ENCODE assay signal across 1 cellular context in genomic region chr20:20017001-20017851, GRCh38.
TF ChIP-seq lines count a peak whose summit lies in the region.

A gene with protein sequence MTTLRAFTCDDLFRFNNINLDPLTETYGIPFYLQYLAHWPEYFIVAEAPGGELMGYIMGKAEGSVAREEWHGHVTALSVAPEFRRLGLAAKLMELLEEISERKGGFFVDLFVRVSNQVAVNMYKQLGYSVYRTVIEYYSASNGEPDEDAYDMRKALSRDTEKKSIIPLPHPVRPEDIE (plus strand): TSS chr20:20017362. CDS start chr20:20017397, 35 bp downstream.

TF ChIP-seq in HepG2, 621 proteins besides CTCF, POLR2A, EP300 and RAD21 (continued from another document and continues in another):
- TF ChIP-seq, protein P1, sequence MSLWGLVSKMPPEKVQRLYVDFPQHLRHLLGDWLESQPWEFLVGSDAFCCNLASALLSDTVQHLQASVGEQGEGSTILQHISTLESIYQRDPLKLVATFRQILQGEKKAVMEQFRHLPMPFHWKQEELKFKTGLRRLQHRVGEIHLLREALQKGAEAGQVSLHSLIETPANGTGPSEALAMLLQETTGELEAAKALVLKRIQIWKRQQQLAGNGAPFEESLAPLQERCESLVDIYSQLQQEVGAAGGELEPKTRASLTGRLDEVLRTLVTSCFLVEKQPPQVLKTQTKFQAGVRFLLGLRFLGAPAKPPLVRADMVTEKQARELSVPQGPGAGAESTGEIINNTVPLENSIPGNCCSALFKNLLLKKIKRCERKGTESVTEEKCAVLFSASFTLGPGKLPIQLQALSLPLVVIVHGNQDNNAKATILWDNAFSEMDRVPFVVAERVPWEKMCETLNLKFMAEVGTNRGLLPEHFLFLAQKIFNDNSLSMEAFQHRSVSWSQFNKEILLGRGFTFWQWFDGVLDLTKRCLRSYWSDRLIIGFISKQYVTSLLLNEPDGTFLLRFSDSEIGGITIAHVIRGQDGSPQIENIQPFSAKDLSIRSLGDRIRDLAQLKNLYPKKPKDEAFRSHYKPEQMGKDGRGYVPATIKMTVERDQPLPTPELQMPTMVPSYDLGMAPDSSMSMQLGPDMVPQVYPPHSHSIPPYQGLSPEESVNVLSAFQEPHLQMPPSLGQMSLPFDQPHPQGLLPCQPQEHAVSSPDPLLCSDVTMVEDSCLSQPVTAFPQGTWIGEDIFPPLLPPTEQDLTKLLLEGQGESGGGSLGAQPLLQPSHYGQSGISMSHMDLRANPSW (CRISPR knock-in tag; IDR thresholded peaks at IDR 0.05; ENCODE audit: borderline replicate concordance), result no peak; the same call in 1 of the 2 replicates
- TF ChIP-seq ZNF550 (CRISPR knock-in tag; IDR thresholded peaks at IDR 0.05; ENCODE audit: borderline replicate concordance) (0 out of 2 replicates have a peak, but pooled peaks have one; percentile 61), SPEN (CRISPR knock-in tag; IDR thresholded peaks at IDR 0.05; ENCODE audit: low read depth) (peak; percentile 98), NR2C2 (CRISPR knock-in tag; IDR thresholded peaks at IDR 0.05; ENCODE audit: borderline replicate concordance) (peak; percentile 100), RCOR2 (CRISPR knock-in tag; IDR thresholded peaks at IDR 0.05) (no peak), ZNF350 (CRISPR knock-in tag; IDR thresholded peaks at IDR 0.05; ENCODE audit: borderline replicate concordance, low read depth) (peak; percentile 89; the same call in 1 of the 2 replicates), ZBTB10 (CRISPR knock-in tag; IDR thresholded peaks at IDR 0.05; ENCODE audit: borderline replicate concordance) (0 out of 2 replicates have a peak, but pooled peaks have one; percentile 47), ZNF101 (CRISPR knock-in tag; IDR thresholded peaks at IDR 0.05; ENCODE audit: borderline replicate concordance, low read depth) (peak; percentile 96), MXD4 (CRISPR knock-in tag; IDR thresholded peaks at IDR 0.05) (peak; percentile 98), AKNA (CRISPR knock-in tag; IDR thresholded peaks at IDR 0.05; ENCODE audit: borderline replicate concordance) (no peak), JDP2 (CRISPR knock-in tag; IDR thresholded peaks at IDR 0.05; ENCODE audit: borderline replicate concordance) (peak; percentile 16; the same call in 1 of the 2 replicates), MTA1 (CRISPR knock-in tag; IDR thresholded peaks at IDR 0.05; ENCODE audit: borderline replicate concordance) (peak; percentile 70; the same call in 1 of the 2 replicates), ZNF737 (CRISPR knock-in tag; IDR thresholded peaks at IDR 0.05; ENCODE audit: borderline replicate concordance) (no peak; the same call in 1 of the 2 replicates), TSC22D2 (CRISPR knock-in tag; IDR thresholded peaks at IDR 0.05; ENCODE audit: borderline replicate concordance) (peak; percentile 89), SAP130 (CRISPR knock-in tag; IDR thresholded peaks at IDR 0.05; ENCODE audit: low read depth) (peak; percentile 98), ZBED4 (CRISPR knock-in tag; IDR thresholded peaks at IDR 0.05; ENCODE audit: borderline replicate concordance) (peak; percentile 82; the same call in 1 of the 2 replicates), ZNF496 (CRISPR knock-in tag; IDR thresholded peaks at IDR 0.05; ENCODE audit: insufficient replicate concordance) (no peak)
- TF ChIP-seq, protein P2, sequence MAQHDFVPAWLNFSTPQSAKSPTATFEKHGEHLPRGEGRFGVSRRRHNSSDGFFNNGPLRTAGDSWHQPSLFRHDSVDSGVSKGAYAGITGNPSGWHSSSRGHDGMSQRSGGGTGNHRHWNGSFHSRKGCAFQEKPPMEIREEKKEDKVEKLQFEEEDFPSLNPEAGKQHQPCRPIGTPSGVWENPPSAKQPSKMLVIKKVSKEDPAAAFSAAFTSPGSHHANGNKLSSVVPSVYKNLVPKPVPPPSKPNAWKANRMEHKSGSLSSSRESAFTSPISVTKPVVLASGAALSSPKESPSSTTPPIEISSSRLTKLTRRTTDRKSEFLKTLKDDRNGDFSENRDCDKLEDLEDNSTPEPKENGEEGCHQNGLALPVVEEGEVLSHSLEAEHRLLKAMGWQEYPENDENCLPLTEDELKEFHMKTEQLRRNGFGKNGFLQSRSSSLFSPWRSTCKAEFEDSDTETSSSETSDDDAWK (CRISPR knock-in tag; IDR thresholded peaks at IDR 0.05), result no peak
- TF ChIP-seq, protein P3, sequence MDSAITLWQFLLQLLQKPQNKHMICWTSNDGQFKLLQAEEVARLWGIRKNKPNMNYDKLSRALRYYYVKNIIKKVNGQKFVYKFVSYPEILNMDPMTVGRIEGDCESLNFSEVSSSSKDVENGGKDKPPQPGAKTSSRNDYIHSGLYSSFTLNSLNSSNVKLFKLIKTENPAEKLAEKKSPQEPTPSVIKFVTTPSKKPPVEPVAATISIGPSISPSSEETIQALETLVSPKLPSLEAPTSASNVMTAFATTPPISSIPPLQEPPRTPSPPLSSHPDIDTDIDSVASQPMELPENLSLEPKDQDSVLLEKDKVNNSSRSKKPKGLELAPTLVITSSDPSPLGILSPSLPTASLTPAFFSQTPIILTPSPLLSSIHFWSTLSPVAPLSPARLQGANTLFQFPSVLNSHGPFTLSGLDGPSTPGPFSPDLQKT (CRISPR knock-in tag; IDR thresholded peaks at IDR 0.05; ENCODE audit: borderline replicate concordance), result no peak; the same call in 1 of the 2 replicates
- TF ChIP-seq, protein P4, sequence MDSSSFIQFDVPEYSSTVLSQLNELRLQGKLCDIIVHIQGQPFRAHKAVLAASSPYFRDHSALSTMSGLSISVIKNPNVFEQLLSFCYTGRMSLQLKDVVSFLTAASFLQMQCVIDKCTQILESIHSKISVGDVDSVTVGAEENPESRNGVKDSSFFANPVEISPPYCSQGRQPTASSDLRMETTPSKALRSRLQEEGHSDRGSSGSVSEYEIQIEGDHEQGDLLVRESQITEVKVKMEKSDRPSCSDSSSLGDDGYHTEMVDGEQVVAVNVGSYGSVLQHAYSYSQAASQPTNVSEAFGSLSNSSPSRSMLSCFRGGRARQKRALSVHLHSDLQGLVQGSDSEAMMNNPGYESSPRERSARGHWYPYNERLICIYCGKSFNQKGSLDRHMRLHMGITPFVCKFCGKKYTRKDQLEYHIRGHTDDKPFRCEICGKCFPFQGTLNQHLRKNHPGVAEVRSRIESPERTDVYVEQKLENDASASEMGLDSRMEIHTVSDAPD (CRISPR knock-in tag; IDR thresholded peaks at IDR 0.05), result peak; percentile 40; the same call in 1 of the 2 replicates
- TF ChIP-seq, protein P5, sequence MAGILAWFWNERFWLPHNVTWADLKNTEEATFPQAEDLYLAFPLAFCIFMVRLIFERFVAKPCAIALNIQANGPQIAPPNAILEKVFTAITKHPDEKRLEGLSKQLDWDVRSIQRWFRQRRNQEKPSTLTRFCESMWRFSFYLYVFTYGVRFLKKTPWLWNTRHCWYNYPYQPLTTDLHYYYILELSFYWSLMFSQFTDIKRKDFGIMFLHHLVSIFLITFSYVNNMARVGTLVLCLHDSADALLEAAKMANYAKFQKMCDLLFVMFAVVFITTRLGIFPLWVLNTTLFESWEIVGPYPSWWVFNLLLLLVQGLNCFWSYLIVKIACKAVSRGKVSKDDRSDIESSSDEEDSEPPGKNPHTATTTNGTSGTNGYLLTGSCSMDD (CRISPR knock-in tag; IDR thresholded peaks at IDR 0.05), result no peak
